9 cellular contexts compared by ENCODE assay signal in the genomic region with DNA sequence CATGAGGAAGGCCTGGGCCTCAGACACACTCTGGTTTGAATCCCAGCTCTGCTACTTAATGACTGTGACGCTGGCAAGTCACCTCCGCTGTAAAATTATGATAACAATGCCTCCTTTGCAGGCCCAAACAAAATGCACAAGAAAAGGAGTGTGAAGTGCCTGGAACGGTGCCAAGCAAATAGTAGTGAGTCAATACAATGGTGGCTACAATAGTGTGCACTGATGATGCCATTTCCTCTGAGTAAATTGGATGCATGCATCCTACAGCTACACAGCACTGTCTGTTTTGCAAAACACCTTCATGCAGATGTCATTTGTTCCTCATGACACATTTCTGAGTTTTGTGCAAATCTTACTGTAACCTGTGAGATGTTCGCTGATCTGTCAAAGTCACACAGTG.
DNase-seq lines count a peak whose midpoint lies in the region; ATAC-seq, FAIRE-seq and TF ChIP-seq lines count a peak whose summit lies in the region.
"Had no signal": no experiment of that assay in that cellular context is flagged by ENCODE, and none has a peak within 500 bp of the region (broad histone marks: within the 10 kb centered on the region; RNA-seq: fewer than 3 reads in every experiment).

No MANE protein-coding gene starts in this region.

- H3K27ac Mint-ChIP-seq in MCF 10A (ENCODE audit: low read depth, unreplicated experiment), result no peak overlapping the region

- no peak for ATAC-seq in HG03342 (IDR thresholded peaks at IDR 0.05; ENCODE audit: unreplicated experiment)
- no peak for ATAC-seq in HG03039 (IDR thresholded peaks at IDR 0.05; ENCODE audit: unreplicated experiment)

- H3K27me3 ChIP-seq in breast epithelium, result no peaks in the 10 kb centered on the region

- H3K4me1 ChIP-seq in breast epithelium, result no peaks in the 10 kb centered on the region

- POLR2A ChIA-PET in MCF 10A (lab: Yijun Ruan, JAX), result interaction anchor here (0.6 to 1.7 kb wide), 2 partner anchors 11 to 46 kb away, joined by 3 to 4 read pairs; no protein-coding TSS in a partner anchor

- TF ChIP-seq POLR2A in breast epithelium (IDR thresholded peaks at IDR 0.05), result no peak

- no peak for FAIRE-seq in urothelium cell line (lab: Jason Lieb, UNC)

- H3K4me1 Mint-ChIP-seq in MCF 10A (ENCODE audit: insufficient read depth, unreplicated experiment), result peaks cover 20% of the 10 kb centered on the region

- H3K27ac ChIP-seq in breast epithelium, result no peak overlapping the region
- peak overlapping the region; percentile 44 for H3K27ac ChIP-seq in epithelial cell of prostate

- H3K9me3 ChIP-seq in breast epithelium, result no peaks in the 10 kb centered on the region

- BruUV-seq in MCF 10A (replicated peaks; lab: Mats Ljungman, UMichigan), result no TSS peak

- no peaks in the 10 kb centered on the region for H3K9me3 Mint-ChIP-seq in MCF 10A (ENCODE audit: unreplicated experiment)

- peaks cover 4% of the 10 kb centered on the region for H3K36me3 Mint-ChIP-seq in MCF 10A (ENCODE audit: insufficient read depth, unreplicated experiment)

- H3K4me3 Mint-ChIP-seq in MCF 10A (ENCODE audit: unreplicated experiment), result no peak overlapping the region

- TF ChIP-seq CTCF in MCF 10A (IDR thresholded peaks at IDR 0.05; ENCODE audit: unreplicated experiment) (no peak), breast epithelium (IDR thresholded peaks at IDR 0.05) (no peak)

- CTCF ChIA-PET in MCF 10A (lab: Yijun Ruan, JAX), result interaction anchor here (0.5 to 0.7 kb wide), 4 partner anchors 84 to 1230 kb away, joined by 3 to 7 read pairs (median 3); no protein-coding TSS in a partner anchor

- DNase-seq in MCF 10A (ENCODE audit: unreplicated experiment), result peak; percentile 78
- DNase-seq in breast epithelium (ENCODE audit: low spot score in 2 of 2), result no peak
- peak; percentile 78 for DNase-seq in SHP77 treated with DMSO at 0.1 percent for 48 hours (lab: John Stamatoyannopoulos, UW)
- DNase-seq in epithelial cell of prostate (ENCODE audit: low read depth, low spot score), result no peak
- DNase-seq in urothelium cell line (ENCODE audit: low spot score), result peak; percentile 19
- DNase-seq in GOT3 (lab: John Stamatoyannopoulos, UW), result no peak
- DNase-seq: NK-92 treated with Interleukin-12 subunit alpha and Interleukin-12 subunit beta, amount 100 ng/mL, for 24 hours had no signal

- intact Hi-C loops in MCF 10A (cut with micrococcal nuclease) (no loop called here), breast epithelium (cut with DNase I; ENCODE audit: low total_unique reads) (no loop called here)

- H3K36me3 ChIP-seq in breast epithelium, result no peaks in the 10 kb centered on the region

- no peak overlapping the region for H3K4me3 ChIP-seq in breast epithelium

- H3K27me3 Mint-ChIP-seq in MCF 10A (ENCODE audit: insufficient read depth, unreplicated experiment), result no peaks in the 10 kb centered on the region

Comparison
In these comparisons a context has a peak if more than half of its experiments do, and no peak if none do; other contexts are left out.
1. DNase-seq: peak in MCF 10A (single experiment), SHP77 treated with DMSO at 0.1 percent for 48 hours (single experiment) and urothelium cell line (single experiment); none in breast epithelium (0 of 2), epithelial cell of prostate (single experiment) and GOT3 (single experiment).